In genomic region chr6:116512709-116513108, GRCh38 we compare ENCODE assay signal across 16 cellular contexts. TPM values are rescaled to one million over a fixed set of nuclear protein-coding genes. Genes with fewer than 3 reads are reported as not detected.
A peak's percentile ranks its signal among the peaks of the same experiment; 100 is the strongest.
DNase-seq lines count a peak whose midpoint lies in the region; ATAC-seq and TF ChIP-seq lines count a peak whose summit lies in the region.
"Had no signal": no experiment of that assay in that cellular context is flagged by ENCODE, and none has a peak within 500 bp of the region (broad histone marks: within the 10 kb centered on the region; RNA-seq: fewer than 3 reads in every experiment).

No MANE protein-coding gene starts in this region.

- H3K9me3 ChIP-seq in SJCRH30 (replicated peaks) (0 out of 2 replicates have a peak, but pooled peaks cover 3% of the 10 kb centered on the region), muscle layer of duodenum (ENCODE audit: control insufficient read depth in 1 of 2, low read length in 2 of 2) (no peaks in the 10 kb centered on the region), upper lobe of left lung (no peaks in the 10 kb centered on the region)

- H3K4me1 ChIP-seq in SJCRH30 (peaks cover 3% of the 10 kb centered on the region; the same call in 1 of the 2 replicates), muscle layer of duodenum (ENCODE audit: control insufficient read depth in 1 of 2, insufficient read depth in 2 of 2, low read length in 2 of 2) (no peaks in the 10 kb centered on the region), upper lobe of left lung (peaks cover 6 to 17% (median 6%) of the 10 kb centered on the region in 4 donors)

- H3K36me3 ChIP-seq in SJCRH30 = no peaks in the 10 kb centered on the region
- peaks cover 0 to 21% of the 10 kb centered on the region in 2 donors for H3K36me3 ChIP-seq in muscle layer of duodenum (ENCODE audit: control insufficient read depth in 1 of 2, insufficient read depth in 2 of 2, low read length in 2 of 2)
- peaks cover 0 to 6% (median 2%) of the 10 kb centered on the region in 4 donors for H3K36me3 ChIP-seq in upper lobe of left lung

- H3K27ac ChIP-seq in SJCRH30 = peak overlapping the region; percentile 96; the same call in 1 of the 2 replicates
- peak overlapping the region; percentile 21 for H3K27ac ChIP-seq in epithelial cell of prostate
- H3K27ac ChIP-seq in muscle layer of duodenum (ENCODE audit: low read length) = peak overlapping the region; percentile 90
- peak overlapping the region; percentile 79 to 91 (median 84) for H3K27ac ChIP-seq in upper lobe of left lung

- H3K27me3 ChIP-seq in SJCRH30 = no peaks in the 10 kb centered on the region
- H3K27me3 ChIP-seq in muscle layer of duodenum (ENCODE audit: low read depth, low read length) = no peaks in the 10 kb centered on the region
- no peaks in the 10 kb centered on the region for H3K27me3 ChIP-seq in upper lobe of left lung

- no peak for TF ChIP-seq POLR2A in upper lobe of left lung (IDR thresholded peaks at IDR 0.05)

- DNase-seq in SJCRH30 = no peak
- no peak for DNase-seq in epithelial cell of prostate (ENCODE audit: low read depth, low spot score)
- DNase-seq in upper lobe of left lung = no peak
- DNase-seq in NCI-H82 (lab: John Stamatoyannopoulos, UW) = no peak
- no peak for DNase-seq in NCI-H2171 treated with DMSO at 0.1 percent for 48 hours (lab: John Stamatoyannopoulos, UW)
- DNase-seq: Calu3; caudate nucleus; NCI-H1092; NCI-H526; stimulated activated CD4-positive, alpha-beta T cell treated with anti-CD3 and anti-CD28 coated beads, Interleukin-1b, Interleukin-23, amount 100 ng/mL, for 48 hours; stimulated activated naive CD4-positive, alpha-beta T cell had no signal

- TF ChIP-seq EP300 in upper lobe of left lung (IDR thresholded peaks at IDR 0.05) = no peak

- no peak for ATAC-seq in upper lobe of left lung (ENCODE audit: low FRiP score in 2 of 2)
- ATAC-seq in GM21526 (IDR thresholded peaks at IDR 0.05; ENCODE audit: low FRiP score, unreplicated experiment) = no peak
- ATAC-seq: activated CD4-positive, CD25-positive, alpha-beta regulatory T cell treated with anti-CD3 and anti-CD28 coated beads, Interleukin-2, amount 50 U/mL, for 24 hours had no signal

- TF ChIP-seq CTCF in upper lobe of left lung (IDR thresholded peaks at IDR 0.05) = no peak

- H3K4me3 ChIP-seq in SJCRH30 = peak overlapping the region; percentile 62
- peak overlapping the region; percentile 66 to 79 for H3K4me3 ChIP-seq in muscle layer of duodenum (ENCODE audit: low read depth in 1 of 2, low read length in 2 of 2)
- H3K4me3 ChIP-seq in upper lobe of left lung = peak overlapping the region; percentile 9 to 47 (median 40)

RNA-seq across cellular contexts. Expression of gene CALHM5, which starts 1.3 kb away (rescaled TPM):
- total RNA-seq in SJCRH30 (2014; rRNA removed; shearing (Covaris generic)) = 2.4 and 2.6 TPM in 2 replicates
- total RNA-seq in upper lobe of left lung = 1 to 10 TPM in 4 of 6 donors, under 1 TPM in 2; 0.76 to 2.9 (median 1.2) TPM
- total RNA-seq: activated T-helper 1 cell treated with anti-CD3 and anti-CD28 coated beads, Interleukin-12 subunit alpha, Interleukin-12 subunit beta, Interleukin-2, Interleukin-4 antibody, amounts not matched to agents 30 ng/mL and 10 ng/mL and 1 ng/mL, durations not matched to agents 14 hours and 24 hours and 36 hours had no signal

RNA-seq across cellular contexts. Expression of gene TRAPPC3L, which starts 32.8 kb away (rescaled TPM):
- not detected in 2 replicates for total RNA-seq in SJCRH30 (2014; rRNA removed; shearing (Covaris generic))
- total RNA-seq in upper lobe of left lung = 1 to 10 TPM in 1 of 6 donors, under 1 TPM in 2, not detected in 3; 0.20 to 1.4 (median 0.29) TPM
- total RNA-seq: activated T-helper 1 cell treated with anti-CD3 and anti-CD28 coated beads, Interleukin-12 subunit alpha, Interleukin-12 subunit beta, Interleukin-2, Interleukin-4 antibody, amounts not matched to agents 30 ng/mL and 10 ng/mL and 1 ng/mL, durations not matched to agents 14 hours and 24 hours and 36 hours; Calu3; glomerular endothelial cell had no signal

RNA-seq across cellular contexts. Expression of gene CALHM4, which starts 40.8 kb away (rescaled TPM):
- total RNA-seq in SJCRH30 (2014; rRNA removed; shearing (Covaris generic)) = not detected in 2 replicates
- not detected for total RNA-seq in upper lobe of left lung
- total RNA-seq: activated T-helper 1 cell treated with anti-CD3 and anti-CD28 coated beads, Interleukin-12 subunit alpha, Interleukin-12 subunit beta, Interleukin-2, Interleukin-4 antibody, amounts not matched to agents 30 ng/mL and 10 ng/mL and 1 ng/mL, durations not matched to agents 14 hours and 24 hours and 36 hours; Calu3; glomerular endothelial cell had no signal

RNA-seq across cellular contexts. Expression of gene CALHM6, which starts 51.5 kb away (rescaled TPM):
- total RNA-seq in SJCRH30 (2014; rRNA removed; shearing (Covaris generic)) = 0.30 TPM in 1 of 2 replicates, not detected in the other
- total RNA-seq in upper lobe of left lung = 10 to 100 TPM in 1 of 6 donors, 1 to 10 TPM in 3, not detected in 2; 2.7 to 23.0 (median 7.1) TPM
- total RNA-seq: Calu3 had no signal

RNA-seq across cellular contexts. Expression of gene RWDD1, which starts 58.6 kb away (rescaled TPM):
- total RNA-seq in SJCRH30 (2014; rRNA removed; shearing (Covaris generic)) = 54.9 and 57.0 TPM in 2 replicates
- total RNA-seq in upper lobe of left lung = 10 to 100 TPM; 11.5 to 35.1 (median 30.9) TPM

Comparison
In these comparisons a context has a peak if more than half of its experiments do, and no peak if none do; other contexts are left out.
1. H3K27ac ChIP-seq: peak in every context shown above with its lines; median percentile 96 in SJCRH30; 90 in muscle layer of duodenum; 84 in upper lobe of left lung; 21 in epithelial cell of prostate.